22 cellular contexts compared by ENCODE assay signal in the genomic region with DNA sequence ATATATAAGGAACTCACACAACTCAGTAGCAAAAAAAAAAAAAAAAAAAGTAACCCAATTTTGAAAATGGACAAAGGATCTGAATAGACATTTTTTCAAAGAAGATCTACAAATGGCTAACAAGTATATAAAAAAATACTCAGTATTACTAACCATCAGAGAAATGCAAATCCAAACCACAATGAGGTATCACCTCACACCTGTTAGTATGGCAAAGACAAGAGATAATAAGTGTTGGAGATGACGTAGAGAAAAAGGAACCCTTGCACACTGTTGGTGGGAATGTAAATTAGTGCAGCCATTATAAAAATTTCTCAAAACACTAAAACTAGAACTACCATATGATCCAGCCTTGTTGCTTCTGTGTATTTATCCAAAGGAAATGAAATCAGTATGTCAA. TPM values are rescaled to one million over a fixed set of nuclear protein-coding genes. Genes with fewer than 3 reads are reported as not detected.
A peak's percentile ranks its signal among the peaks of the same experiment; 100 is the strongest.
DNase-seq lines count a peak whose midpoint lies in the region; ATAC-seq, FAIRE-seq and TF ChIP-seq lines count a peak whose summit lies in the region.
"Had no signal": no experiment of that assay in that cellular context is flagged by ENCODE, and none has a peak within 500 bp of the region (broad histone marks: within the 10 kb centered on the region; RNA-seq: fewer than 3 reads in every experiment).

No MANE protein-coding gene starts in this region.

- H3K27ac ChIP-seq in CD4-positive, alpha-beta memory T cell (ENCODE audit: low read depth, low read length) = no peak overlapping the region
- H3K27ac ChIP-seq: 22Rv1; BLaER1 treated with 17β-estradiol and CSF1 and Interleukin-3, amounts not matched to agents 10 nM and 100 nM; gastroesophageal sphincter; skin epidermis had no signal

- FAIRE-seq in D721Med (lab: Jason Lieb, UNC) = peak; percentile 64
- FAIRE-seq: endothelial cell of umbilical vein, H1 had no signal

- no peak for TF ChIP-seq CTCF in D721Med (IDR thresholded peaks at IDR 0.05; ENCODE audit: insufficient read depth, missing control alignments)

- no peaks in the 10 kb centered on the region for H3K36me3 Mint-ChIP-seq in CD4-positive, alpha-beta memory T cell

- H3K9me3 Mint-ChIP-seq in CD4-positive, alpha-beta memory T cell = no peaks in the 10 kb centered on the region
- H3K9me3 Mint-ChIP-seq: activated CD4-positive, alpha-beta memory T cell treated with anti-CD3 and anti-CD28 coated beads, Interleukin-2, amount 10 ng/mL, durations not matched to agents 7 days and 5 days had no signal

- intact Hi-C loops in CD4-positive, alpha-beta memory T cell (cut with micrococcal nuclease) = no loop called here

- H3K9me3 ChIP-seq in CD4-positive, alpha-beta memory T cell (ENCODE audit: control insufficient read depth in 1 of 2, low read length in 2 of 2) = no peaks in the 10 kb centered on the region
- H3K9me3 ChIP-seq: BLaER1 treated with 17β-estradiol and CSF1 and Interleukin-3, amounts not matched to agents 10 nM and 100 nM; gastroesophageal sphincter had no signal

- H3K36me3 ChIP-seq in CD4-positive, alpha-beta memory T cell (ENCODE audit: insufficient read depth, low read length) = no peaks in the 10 kb centered on the region
- H3K36me3 ChIP-seq: BLaER1 treated with 17β-estradiol and CSF1 and Interleukin-3, amounts not matched to agents 10 nM and 100 nM; gastroesophageal sphincter had no signal

- no peak overlapping the region for H3K4me3 ChIP-seq in CD4-positive, alpha-beta memory T cell (ENCODE audit: low read length in 2 of 2)
- H3K4me3 ChIP-seq: BLaER1 treated with 17β-estradiol and CSF1 and Interleukin-3, amounts not matched to agents 10 nM and 100 nM; gastroesophageal sphincter; skin epidermis had no signal

- H3K4me1 ChIP-seq in CD4-positive, alpha-beta memory T cell (ENCODE audit: insufficient read depth, low read length) = no peaks in the 10 kb centered on the region
- H3K4me1 ChIP-seq: gastroesophageal sphincter had no signal

- H3K27me3 ChIP-seq in CD4-positive, alpha-beta memory T cell (ENCODE audit: insufficient read depth, low read length) = no peaks in the 10 kb centered on the region
- H3K27me3 ChIP-seq: BLaER1 treated with 17β-estradiol and CSF1 and Interleukin-3, amounts not matched to agents 10 nM and 100 nM; gastroesophageal sphincter had no signal

- no peaks in the 10 kb centered on the region for H3K4me1 Mint-ChIP-seq in CD4-positive, alpha-beta memory T cell
- H3K4me1 Mint-ChIP-seq: activated CD4-positive, alpha-beta memory T cell treated with anti-CD3 and anti-CD28 coated beads, Interleukin-2, amount 10 ng/mL, durations not matched to agents 7 days and 5 days had no signal

- DNase-seq in D721Med (ENCODE audit: insufficient read length, low spot score) = no peak
- no peak for DNase-seq in stimulated activated naive CD4-positive, alpha-beta T cell treated with Interleukin-2 at 50 U/mL for 16 hours (lab: John Stamatoyannopoulos, UW)
- DNase-seq in CD4-positive, alpha-beta memory T cell = no peak
- DNase-seq in SIG-M5 (lab: John Stamatoyannopoulos, UW) = no peak
- no peak for DNase-seq in stimulated activated CD4-positive, alpha-beta T cell treated with anti-CD3 and anti-CD28 coated beads, Interleukin-4, amount 100 ng/mL, for 1 hour
- DNase-seq: activated CD4-positive, alpha-beta memory T cell treated with anti-CD3 and anti-CD28 coated beads, Interleukin-2, amount 10 ng/mL, durations not matched to agents 7 days and 5 days; DMS79; naive thymus-derived CD4-positive, alpha-beta T cell; NCI-H2081; NCI-H748 treated with DMSO at 0.1 percent for 48 hours; SW 1271; trophoblast cell had no signal

- POLR2A ChIA-PET in CD4-positive, alpha-beta memory T cell (lab: Charles Lee; ENCODE audit: partially characterized antibody) = no interaction called here

- H3K27ac Mint-ChIP-seq in CD4-positive, alpha-beta memory T cell = no peak overlapping the region
- H3K27ac Mint-ChIP-seq: activated CD4-positive, alpha-beta memory T cell treated with anti-CD3 and anti-CD28 coated beads, Interleukin-2, amount 10 ng/mL, durations not matched to agents 7 days and 5 days; naive thymus-derived CD4-positive, alpha-beta T cell had no signal

- ATAC-seq in GM19452 (IDR thresholded peaks at IDR 0.05; ENCODE audit: unreplicated experiment) (peak; percentile 70), HG02884 (IDR thresholded peaks at IDR 0.05; ENCODE audit: unreplicated experiment) (peak; percentile 58), HG03469 (IDR thresholded peaks at IDR 0.05; ENCODE audit: unreplicated experiment) (peak; percentile 60)
- ATAC-seq: gastroesophageal sphincter; naive thymus-derived CD4-positive, alpha-beta T cell; Panc1 had no signal

- CTCF ChIA-PET in CD4-positive, alpha-beta memory T cell (lab: Charles Lee; ENCODE audit: partially characterized antibody) = no interaction called here

- H3K4me3 Mint-ChIP-seq in CD4-positive, alpha-beta memory T cell = no peak overlapping the region
- H3K4me3 Mint-ChIP-seq: activated CD4-positive, alpha-beta memory T cell treated with anti-CD3 and anti-CD28 coated beads, Interleukin-2, amount 10 ng/mL, durations not matched to agents 7 days and 5 days; naive thymus-derived CD4-positive, alpha-beta T cell had no signal

- H3K27me3 Mint-ChIP-seq in CD4-positive, alpha-beta memory T cell = no peaks in the 10 kb centered on the region

RNA-seq across cellular contexts. Expression of gene CNDP1, which starts 5.8 kb away (rescaled TPM):
- not detected for total RNA-seq in CD4-positive, alpha-beta memory T cell
- polyA plus RNA-seq in CD4-positive, alpha-beta memory T cell = not detected
- total RNA-seq: activated CD4-positive, alpha-beta memory T cell treated with anti-CD3 and anti-CD28 coated beads, Interleukin-2, amount 10 ng/mL, durations not matched to agents 7 days and 5 days; endothelial cell of umbilical vein; H1 had no signal
- polyA plus RNA-seq: endothelial cell of umbilical vein had no signal

RNA-seq across cellular contexts. Expression of gene CNDP2, which starts 32.3 kb away (rescaled TPM):
- total RNA-seq in CD4-positive, alpha-beta memory T cell = 100 to 1,000 TPM; 145 to 153 TPM
- polyA plus RNA-seq in CD4-positive, alpha-beta memory T cell = 100 to 1,000 TPM; 123 to 138 TPM
